32 cellular contexts compared by ENCODE assay signal in the genomic region with DNA sequence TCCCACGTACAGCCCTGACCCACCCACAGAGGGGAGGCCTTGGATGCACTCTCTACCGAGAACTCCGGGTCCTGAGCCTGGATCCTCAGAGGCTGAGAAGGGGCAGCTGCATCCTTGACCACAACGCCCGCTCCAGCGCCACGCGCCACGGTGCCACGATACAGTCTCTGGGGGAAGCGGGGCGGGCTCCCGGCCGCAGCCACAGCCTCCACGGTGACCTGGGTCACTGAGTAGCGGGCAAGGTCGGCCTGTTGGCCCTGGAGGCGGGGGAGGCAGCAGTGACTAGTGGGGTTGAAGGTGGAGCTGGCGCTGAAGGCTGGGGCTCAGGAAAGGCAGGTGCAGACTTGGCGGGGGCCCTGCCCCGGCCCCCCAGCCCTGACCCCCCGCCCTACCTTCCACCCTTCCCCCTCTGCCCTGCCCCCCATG. TPM values are rescaled to one million over a fixed set of nuclear protein-coding genes. Genes with fewer than 3 reads are reported as not detected.
"Had no signal": no experiment of that assay in that cellular context is flagged by ENCODE, and none has a peak within 500 bp of the region (broad histone marks: within the 10 kb centered on the region; RNA-seq: fewer than 3 reads in every experiment).

No MANE protein-coding gene starts in this region.

- H3K4me3 ChIP-seq: Peyer's patch, SJCRH30 had no signal

- H3K9me3 Mint-ChIP-seq: activated CD4-positive, alpha-beta memory T cell treated with anti-CD3 and anti-CD28 coated beads, Interleukin-2, amount 10 ng/mL, durations not matched to agents 7 days and 5 days; activated naive CD4-positive, alpha-beta T cell treated with anti-CD3 and anti-CD28 coated beads for 36 hours; activated naive CD8-positive, alpha-beta T cell treated with anti-CD3 and anti-CD28 coated beads for 36 hours; activated T-helper 17 cell treated with anti-CD3 and anti-CD28 coated beads, Interleukin-2, amount 50 U/mL, for 72 hours; central memory CD8-positive, alpha-beta T cell had no signal

- ATAC-seq: activated CD4-positive, alpha-beta T cell treated with anti-CD3 and anti-CD28 coated beads for 36 hours; activated T-helper 17 cell treated with anti-CD3 and anti-CD28 coated beads, Interleukin-2, amount 50 U/mL, for 72 hours had no signal

- H3K27me3 ChIP-seq: Peyer's patch, SJCRH30 had no signal

- H3K27me3 Mint-ChIP-seq: activated CD4-positive, alpha-beta memory T cell treated with anti-CD3 and anti-CD28 coated beads, Interleukin-2, amount 10 ng/mL, durations not matched to agents 7 days and 5 days; activated CD4-positive, alpha-beta T cell treated with anti-CD3 and anti-CD28 coated beads for 36 hours; activated naive CD8-positive, alpha-beta T cell treated with anti-CD3 and anti-CD28 coated beads for 36 hours; activated T-helper 17 cell treated with anti-CD3 and anti-CD28 coated beads, Interleukin-2, amount 50 U/mL, for 72 hours had no signal

- H3K9me3 ChIP-seq: Peyer's patch, SJCRH30, SK-N-SH had no signal

- H3K36me3 ChIP-seq: SJCRH30 had no signal

- H3K27ac ChIP-seq: Peyer's patch, RWPE1, SJCRH30, VCaP had no signal

- DNase-seq: activated CD4-positive, alpha-beta memory T cell treated with anti-CD3 and anti-CD28 coated beads, Interleukin-2, amount 10 ng/mL, durations not matched to agents 7 days and 5 days; activated CD4-positive, alpha-beta T cell treated with anti-CD3 and anti-CD28 coated beads for 36 hours; activated CD4-positive, alpha-beta T cell treated with anti-CD3 and anti-CD28 coated beads, Interleukin-2, amount 50 U/mL, for 1 hour; activated gamma-delta T cell; activated naive CD4-positive, alpha-beta T cell treated with anti-CD3 and anti-CD28 coated beads for 36 hours; activated naive CD8-positive, alpha-beta T cell treated with anti-CD3 and anti-CD28 coated beads for 36 hours; activated T-cell treated with anti-CD3 and anti-CD28 coated beads for 4 hours; activated T-cell treated with anti-CD3 and anti-CD28 coated beads, Interleukin-2, amount 50 U/mL, for 48 hours; aorta; KG1; NCI-H1092; NCI-H1417 treated with DMSO at 0.1 percent for 48 hours; NCI-H1694; NCI-H2029 treated with DMSO at 0.1 percent for 48 hours; NCI-H345; NCI-H510A; NCI-H69; NK-92 treated with Interleukin-12 subunit alpha and Interleukin-12 subunit beta, amount 100 ng/mL, for 24 hours; OCI-M1; Peyer's patch; Right ventricle myocardium superior; SJCRH30; SK-N-SH had no signal

- FAIRE-seq: bronchial epithelial cell had no signal

- H3K4me1 Mint-ChIP-seq: activated T-helper 17 cell treated with anti-CD3 and anti-CD28 coated beads, Interleukin-2, amount 50 U/mL, for 72 hours had no signal

- H3K4me3 Mint-ChIP-seq: activated CD4-positive, alpha-beta memory T cell treated with anti-CD3 and anti-CD28 coated beads, Interleukin-2, amount 10 ng/mL, durations not matched to agents 7 days and 5 days; activated CD4-positive, alpha-beta T cell treated with anti-CD3 and anti-CD28 coated beads for 36 hours; activated naive CD4-positive, alpha-beta T cell treated with anti-CD3 and anti-CD28 coated beads for 36 hours; activated naive CD8-positive, alpha-beta T cell treated with anti-CD3 and anti-CD28 coated beads for 36 hours; activated T-helper 17 cell treated with anti-CD3 and anti-CD28 coated beads, Interleukin-2, amount 50 U/mL, for 72 hours; central memory CD8-positive, alpha-beta T cell had no signal

- H3K27ac Mint-ChIP-seq: activated CD4-positive, alpha-beta memory T cell treated with anti-CD3 and anti-CD28 coated beads, Interleukin-2, amount 10 ng/mL, durations not matched to agents 7 days and 5 days; activated CD4-positive, alpha-beta T cell treated with anti-CD3 and anti-CD28 coated beads for 36 hours; activated naive CD4-positive, alpha-beta T cell treated with anti-CD3 and anti-CD28 coated beads for 36 hours; activated naive CD8-positive, alpha-beta T cell treated with anti-CD3 and anti-CD28 coated beads for 36 hours; activated T-helper 17 cell treated with anti-CD3 and anti-CD28 coated beads, Interleukin-2, amount 50 U/mL, for 72 hours had no signal

- H3K9ac ChIP-seq: SK-N-SH had no signal

- H3K4me2 ChIP-seq: SK-N-SH had no signal

RNA-seq across cellular contexts. Expression of a gene that starts 3.9 kb away (rescaled TPM):
- total RNA-seq: M059J had no signal

RNA-seq across cellular contexts. Expression of a gene that starts 5.1 kb away (rescaled TPM):
- total RNA-seq: activated CD4-positive, alpha-beta memory T cell treated with anti-CD3 and anti-CD28 coated beads, Interleukin-2, amount 10 ng/mL, durations not matched to agents 7 days and 5 days; activated CD4-positive, alpha-beta T cell treated with anti-CD3 and anti-CD28 coated beads for 36 hours; activated CD8-positive, alpha-beta memory T cell treated with anti-CD3 and anti-CD28 coated beads for 36 hours; activated naive CD4-positive, alpha-beta T cell treated with anti-CD3 and anti-CD28 coated beads for 36 hours; activated naive CD8-positive, alpha-beta T cell treated with anti-CD3 and anti-CD28 coated beads for 36 hours; activated T-helper 17 cell treated with anti-CD3 and anti-CD28 coated beads, Interleukin-2, amount 50 U/mL, for 72 hours; aorta; bronchial epithelial cell; LHCN-M2; M059J; Right ventricle myocardium superior; SJCRH30 had no signal
- polyA plus RNA-seq: SK-N-SH had no signal

RNA-seq across cellular contexts. Expression of a gene that starts 7.3 kb away (rescaled TPM):
- total RNA-seq: activated CD4-positive, alpha-beta memory T cell treated with anti-CD3 and anti-CD28 coated beads, Interleukin-2, amount 10 ng/mL, durations not matched to agents 7 days and 5 days; activated CD4-positive, alpha-beta T cell treated with anti-CD3 and anti-CD28 coated beads for 36 hours; activated CD8-positive, alpha-beta memory T cell treated with anti-CD3 and anti-CD28 coated beads for 36 hours; activated naive CD4-positive, alpha-beta T cell treated with anti-CD3 and anti-CD28 coated beads for 36 hours; activated naive CD8-positive, alpha-beta T cell treated with anti-CD3 and anti-CD28 coated beads for 36 hours; activated T-helper 17 cell treated with anti-CD3 and anti-CD28 coated beads, Interleukin-2, amount 50 U/mL, for 72 hours; aorta; bronchial epithelial cell; LHCN-M2; M059J; Right ventricle myocardium superior; SJCRH30; T-helper 2 cell treated with Interferon-gamma antibody and Interleukin-4, amounts not matched to agents 100 ng/mL and 5 ng/mL, for 36 hours had no signal
- polyA plus RNA-seq: aorta, SK-N-SH had no signal

RNA-seq across cellular contexts. Expression of a gene that starts 17.4 kb away (rescaled TPM):
- total RNA-seq: bronchial epithelial cell, LHCN-M2, M059J, Right ventricle myocardium superior, SJCRH30 had no signal
- polyA plus RNA-seq: SK-N-SH had no signal
